In genomic region chr12:122356192-122356635, GRCh38 we compare ENCODE assay signal across 9 cellular contexts.
DNase-seq lines count a peak whose midpoint lies in the region; ATAC-seq, FAIRE-seq and TF ChIP-seq lines count a peak whose summit lies in the region.
"Had no signal": no experiment of that assay in that cellular context is flagged by ENCODE, and none has a peak within 500 bp of the region (broad histone marks: within the 10 kb centered on the region; RNA-seq: fewer than 3 reads in every experiment).

No MANE protein-coding gene starts in this region.

- no peak for TF ChIP-seq EP300 in Ishikawa (IDR thresholded peaks at IDR 0.05; ENCODE audit: borderline replicate concordance)

- H3K36me3 ChIP-seq in Peyer's patch (peaks cover 0 to 64% (median 0%) of the 10 kb centered on the region in 3 donors), trophoblast cell (ENCODE audit: control insufficient read depth in 1 of 2, insufficient read depth in 2 of 2, low read length in 2 of 2) (peaks cover 39 to 42% of the 10 kb centered on the region in 2 experiments), aorta (ENCODE audit: control insufficient read depth in 1 of 2, insufficient read depth in 2 of 2, low read length in 1 of 2) (peaks cover 5 to 6% of the 10 kb centered on the region in 2 donors)

- H3K9me3 ChIP-seq in Peyer's patch (no peaks in the 10 kb centered on the region), trophoblast cell (ENCODE audit: insufficient read depth, low read depth, low read length) (no peaks in the 10 kb centered on the region), aorta (ENCODE audit: control insufficient read depth, low read length) (no peaks in the 10 kb centered on the region)
- H3K9me3 ChIP-seq: SJSA1 had no signal

- no peak overlapping the region for H2BK12ac ChIP-seq in trophoblast cell (ENCODE audit: low read length)

- WGBS in trophoblast cell (ENCODE audit: extremely low coverage, insufficient coverage, insufficient read length) = no CpG with 5 or more reads among the region's 3 CpGs
- WGBS in aorta, 2 donors = 33 to 34% methylated on average over 3 of the region's 3 CpGs

- H3K27ac ChIP-seq in Peyer's patch (no peak overlapping the region), trophoblast cell (ENCODE audit: low read depth, low read length) (no peak overlapping the region), aorta (ENCODE audit: low read depth in 1 of 2, low read length in 2 of 2) (no peak overlapping the region)
- H3K27ac ChIP-seq: SJSA1 had no signal

- TF ChIP-seq RAD21 in Ishikawa (IDR thresholded peaks at IDR 0.05; ENCODE audit: low read depth) = peak; percentile 43; the same call in 1 of the 2 replicates

- H4K91ac ChIP-seq in trophoblast cell (ENCODE audit: low read depth, low read length) = no peak overlapping the region

- no peak overlapping the region for H3K4me2 ChIP-seq in trophoblast cell (ENCODE audit: low read length)

- peak; percentile 58 for FAIRE-seq in D721Med (lab: Jason Lieb, UNC)

- ATAC-seq in aorta (ENCODE audit: low FRiP score) (peak; percentile 79), HG03280 (IDR thresholded peaks at IDR 0.05; ENCODE audit: unreplicated experiment) (no peak)

- H4K8ac ChIP-seq in trophoblast cell (ENCODE audit: low read depth, low read length) = no peak overlapping the region

- no peak overlapping the region for H3K14ac ChIP-seq in trophoblast cell (ENCODE audit: low read length)

- no peak for TF ChIP-seq POLR2A in Peyer's patch (IDR thresholded peaks at IDR 0.05)

- no peak overlapping the region for H3K18ac ChIP-seq in trophoblast cell (ENCODE audit: low read length)

- intact Hi-C loops in aorta (cut with DNase I) = loop anchor here in 1 of 2 donors (10.0 kb wide), 1 partner anchor 91 kb away; the partner anchor contains the start of gene VPS33A

- H3K27me3 ChIP-seq in Peyer's patch (no peaks in the 10 kb centered on the region), trophoblast cell (ENCODE audit: insufficient read depth, low read length) (no peaks in the 10 kb centered on the region), aorta (ENCODE audit: control insufficient read depth in 1 of 2, insufficient read depth in 2 of 2, low read length in 1 of 2) (no peaks in the 10 kb centered on the region)
- H3K27me3 ChIP-seq: SJSA1 had no signal

- DNase-seq in D721Med (ENCODE audit: insufficient read length, low spot score) (no peak), Peyer's patch (peak in 2 of 3 donors; percentile 35 to 85), foreskin melanocyte (peak; percentile 83), trophoblast cell (peak; percentile 59 to 76), aorta (no peak)
- peak; percentile 9 to 14 for DNase-seq in activated T-helper 1 cell treated with anti-CD3 and anti-CD28 coated beads, Interleukin-2, amount 50 U/mL, for 16 hours (ENCODE audit: low read depth in 1 of 2, low spot score in 1 of 2)

- no peaks in the 10 kb centered on the region for H3K4me1 ChIP-seq in Peyer's patch
- H3K4me1 ChIP-seq in trophoblast cell (ENCODE audit: control insufficient read depth in 1 of 2, insufficient read depth in 2 of 2, low read length in 2 of 2) = no peaks in the 10 kb centered on the region
- H3K4me1 ChIP-seq in aorta (ENCODE audit: control insufficient read depth in 1 of 2, insufficient read depth in 2 of 2, low read length in 2 of 2) = no peaks in the 10 kb centered on the region
- H3K4me1 ChIP-seq: SJSA1 had no signal

- H4K12ac ChIP-seq in trophoblast cell (ENCODE audit: low read depth, low read length) = no peak overlapping the region

- TF ChIP-seq CTCF in D721Med (IDR thresholded peaks at IDR 0.05; ENCODE audit: insufficient read depth, missing control alignments) (peak; percentile 77), Peyer's patch (IDR thresholded peaks at IDR 0.05) (peak; percentile 49 to 91 (median 79))

- H3K79me2 ChIP-seq in trophoblast cell (ENCODE audit: control insufficient read depth, insufficient read depth, low read length, poor library complexity) = no peaks in the 10 kb centered on the region

- H2BK120ac ChIP-seq in trophoblast cell (ENCODE audit: insufficient read depth, low read length, poor library complexity) = no peak overlapping the region

- no peaks in the 10 kb centered on the region for H3K79me1 ChIP-seq in trophoblast cell (ENCODE audit: low read length)

- H3K9ac ChIP-seq in trophoblast cell (ENCODE audit: low read length) = no peak overlapping the region

- H2AFZ ChIP-seq in trophoblast cell (ENCODE audit: insufficient read depth, low read length, poor library complexity) = no peak overlapping the region

- no peak overlapping the region for H3K23ac ChIP-seq in trophoblast cell (ENCODE audit: low read length)

- no peak overlapping the region for H2BK5ac ChIP-seq in trophoblast cell (ENCODE audit: low read depth, low read length, poor library complexity)

- no peak overlapping the region for H2AK5ac ChIP-seq in trophoblast cell (ENCODE audit: low read length)

- H3K4me3 ChIP-seq in Peyer's patch (no peak overlapping the region), trophoblast cell (ENCODE audit: low read depth, low read length) (no peak overlapping the region), aorta (ENCODE audit: low read length in 2 of 2) (no peak overlapping the region)
- H3K4me3 ChIP-seq: SJSA1 had no signal

- no peak overlapping the region for H3K4ac ChIP-seq in trophoblast cell (ENCODE audit: low read depth, low read length)

TF ChIP-seq in Ishikawa, 13 proteins besides CTCF, POLR2A, EP300 and RAD21:
- no peak for TF ChIP-seq TAF1 (IDR thresholded peaks at IDR 0.05; ENCODE audit: low read depth)
- no peak for TF ChIP-seq REST (IDR thresholded peaks at IDR 0.05; ENCODE audit: low read depth)
- no peak for TF ChIP-seq FOXM1 (IDR thresholded peaks at IDR 0.05; ENCODE audit: borderline replicate concordance, low read depth)
- no peak for TF ChIP-seq USF1 (IDR thresholded peaks at IDR 0.05)
- no peak for TF ChIP-seq TEAD4 (IDR thresholded peaks at IDR 0.05)
- TF ChIP-seq ZBTB7A (IDR thresholded peaks at IDR 0.05; ENCODE audit: low read depth) = no peak
- TF ChIP-seq CREB1 (IDR thresholded peaks at IDR 0.05; ENCODE audit: low read depth) = no peak
- TF ChIP-seq TCF12 (IDR thresholded peaks at IDR 0.05; ENCODE audit: low read depth) = no peak
- TF ChIP-seq CEBPB (IDR thresholded peaks at IDR 0.05) = no peak
- no peak for TF ChIP-seq NFIC (IDR thresholded peaks at IDR 0.05)
- no peak for TF ChIP-seq EGR1 (IDR thresholded peaks at IDR 0.05)
- TF ChIP-seq MAX (IDR thresholded peaks at IDR 0.05) = no peak
- no peak for TF ChIP-seq YY1 (IDR thresholded peaks at IDR 0.05; ENCODE audit: low read depth)

Comparison
In these comparisons a context has a peak if more than half of its experiments do, and no peak if none do; other contexts are left out.
1. DNase-seq: peak in Peyer's patch (2 of 3), activated T-helper 1 cell treated with anti-CD3 and anti-CD28 coated beads, Interleukin-2, amount 50 U/mL, for 16 hours (2 of 2), foreskin melanocyte (single experiment) and trophoblast cell (2 of 2); none in D721Med (single experiment) and aorta (0 of 2).